ENCODE assay signal across 6 cellular contexts in the genomic region with DNA sequence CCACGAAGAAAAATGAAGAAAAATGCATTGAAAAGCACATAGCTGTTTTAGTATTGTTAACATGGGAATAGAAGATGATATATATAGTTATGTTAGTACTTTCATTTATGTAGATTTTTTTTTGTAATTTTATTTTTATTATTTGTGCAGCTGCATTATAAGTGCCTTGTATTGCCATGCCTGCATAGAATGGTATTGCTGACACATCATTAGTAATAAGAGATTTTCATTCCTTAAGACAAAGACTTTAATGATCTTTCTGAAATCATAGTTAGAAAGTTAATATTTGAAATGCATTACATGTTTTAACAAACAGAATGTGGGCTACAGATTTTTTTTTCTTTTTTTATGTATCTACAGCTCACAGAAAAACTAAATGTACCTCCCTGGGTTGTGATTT.
"Had no signal": no experiment of that assay in that cellular context is flagged by ENCODE, and none has a peak within 500 bp of the region (broad histone marks: within the 10 kb centered on the region; RNA-seq: fewer than 3 reads in every experiment).

No MANE protein-coding gene starts in this region.

- ATAC-seq: K562 had no signal

- H3K4me2 ChIP-seq: KMS-11 had no signal

- H3K4me3 ChIP-seq: K562 had no signal

- H3K9ac ChIP-seq: KMS-11 had no signal

- FAIRE-seq: HTR-8/SVneo, K562 had no signal

- DNase-seq: KBM-7, KG1 had no signal

- H3K27ac ChIP-seq: HL-60, KMS-11 had no signal
